Comparison of ENCODE assay signal across 17 cellular contexts in the genomic region with DNA sequence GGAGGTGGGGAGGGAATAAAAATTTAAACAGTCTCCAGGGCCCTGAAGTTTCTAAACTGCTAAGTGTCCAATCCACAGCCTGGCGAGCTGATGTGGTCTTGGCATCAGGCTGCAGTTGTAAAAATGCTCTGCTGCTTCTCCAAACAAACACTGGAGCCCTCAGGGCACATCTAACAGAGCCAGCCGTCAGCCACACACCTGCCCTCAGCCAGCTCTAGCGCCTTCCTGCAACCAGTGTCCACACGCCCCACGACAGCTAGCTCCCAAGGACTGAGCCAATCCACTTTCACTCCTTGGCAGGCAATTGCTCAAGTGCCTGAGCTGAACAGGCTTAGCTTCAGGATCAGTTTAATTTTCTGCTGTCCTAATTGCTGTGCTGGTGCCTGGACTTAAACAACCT.
DNase-seq lines count a peak whose midpoint lies in the region; ATAC-seq and TF ChIP-seq lines count a peak whose summit lies in the region.
"Had no signal": no experiment of that assay in that cellular context is flagged by ENCODE, and none has a peak within 500 bp of the region (broad histone marks: within the 10 kb centered on the region; RNA-seq: fewer than 3 reads in every experiment).

No MANE protein-coding gene starts in this region.

- H3K9me3 ChIP-seq in suprapubic skin: no peaks in the 10 kb centered on the region
- H3K9me3 ChIP-seq: gastroesophageal sphincter had no signal

- ATAC-seq in HG03139 (IDR thresholded peaks at IDR 0.05; ENCODE audit: unreplicated experiment): no peak
- ATAC-seq: gastroesophageal sphincter, natural killer cell had no signal

- TF ChIP-seq EP300 in suprapubic skin (IDR thresholded peaks at IDR 0.05): no peak

- DNase-seq in ELF-1 (ENCODE audit: low read depth, low spot score) (peak; percentile 82), NCI-H2029 treated with DMSO at 0.1 percent for 48 hours (lab: John Stamatoyannopoulos, UW) (peak; percentile 20), SHP77 treated with DMSO at 0.1 percent for 48 hours (lab: John Stamatoyannopoulos, UW) (peak; percentile 36), left kidney (ENCODE audit: low read depth, low spot score) (peak; percentile 60), C1 segment of cervical spinal cord (lab: John Stamatoyannopoulos, UW) (no peak), GM20000 (ENCODE audit: low spot score) (no peak), suprapubic skin (ENCODE audit: low spot score in 2 of 2) (no peak)
- DNase-seq: activated CD4-positive, alpha-beta memory T cell treated with anti-CD3 and anti-CD28 coated beads for 36 hours; effector memory CD4-positive, alpha-beta T cell; GOT3; kidney; natural killer cell; NCI-H187 treated with DMSO at 0.1 percent for 48 hours; stomach had no signal

- WGBS in suprapubic skin: 45% methylated on average over 5 of the region's 5 CpGs

- no peaks in the 10 kb centered on the region for H3K4me1 ChIP-seq in suprapubic skin
- H3K4me1 ChIP-seq: gastroesophageal sphincter, stomach had no signal

- TF ChIP-seq CTCF in GM20000 (IDR thresholded peaks at IDR 0.05; ENCODE audit: extremely low read depth, missing control alignments): no peak
- no peak for TF ChIP-seq CTCF in suprapubic skin (IDR thresholded peaks at IDR 0.05)

- H3K4me3 ChIP-seq in suprapubic skin: no peak overlapping the region
- H3K4me3 ChIP-seq: gastroesophageal sphincter, PC-9, stomach had no signal

- H3K27me3 ChIP-seq in suprapubic skin: no peaks in the 10 kb centered on the region
- H3K27me3 ChIP-seq: gastroesophageal sphincter, stomach had no signal

- TF ChIP-seq POLR2A in suprapubic skin (IDR thresholded peaks at IDR 0.05): no peak

- no peak overlapping the region for H3K27ac ChIP-seq in suprapubic skin
- H3K27ac ChIP-seq: gastroesophageal sphincter, PC-9, stomach had no signal

- H3K36me3 ChIP-seq in suprapubic skin: no peaks in the 10 kb centered on the region

Comparison
In these comparisons a context has a peak if more than half of its experiments do, and no peak if none do; other contexts are left out.
1. DNase-seq: peak in ELF-1 (single experiment), NCI-H2029 treated with DMSO at 0.1 percent for 48 hours (single experiment), SHP77 treated with DMSO at 0.1 percent for 48 hours (single experiment) and left kidney (single experiment); none in C1 segment of cervical spinal cord (0 of 14), GM20000 (single experiment) and suprapubic skin (0 of 2).